Comparison of ENCODE assay signal across 17 cellular contexts in genomic region chr11:130037881-130038601, GRCh38. TPM values are rescaled to one million over a fixed set of nuclear protein-coding genes. Genes with fewer than 3 reads are reported as not detected.
DNase-seq lines count a peak whose midpoint lies in the region; ATAC-seq and TF ChIP-seq lines count a peak whose summit lies in the region.
"Had no signal": no experiment of that assay in that cellular context is flagged by ENCODE, and none has a peak within 500 bp of the region (broad histone marks: within the 10 kb centered on the region; RNA-seq: fewer than 3 reads in every experiment).

No MANE protein-coding gene starts in this region.

- H3K4me1 ChIP-seq in breast epithelium, result no peaks in the 10 kb centered on the region
- H3K4me1 ChIP-seq in RWPE2 (ENCODE audit: insufficient read depth, poor library complexity, severe bottlenecking), result peaks cover 30% of the 10 kb centered on the region
- peaks cover 16% of the 10 kb centered on the region for H3K4me1 ChIP-seq in smooth muscle cell (ENCODE audit: low read depth)
- H3K4me1 ChIP-seq: parathyroid adenoma had no signal

- no TSS peak for BruUV-seq in MCF 10A (replicated peaks; lab: Mats Ljungman, UMichigan)

- H4K20me1 ChIP-seq in smooth muscle cell (ENCODE audit: low read depth), result no peaks in the 10 kb centered on the region

- no peak for TF ChIP-seq CTCF in MCF 10A (IDR thresholded peaks at IDR 0.05; ENCODE audit: unreplicated experiment)
- TF ChIP-seq CTCF in breast epithelium (IDR thresholded peaks at IDR 0.05), result no peak
- peak; percentile 8 for TF ChIP-seq CTCF in RWPE2 (IDR thresholded peaks at IDR 0.05; ENCODE audit: poor library complexity, severe bottlenecking)
- TF ChIP-seq CTCF in fibroblast of mammary gland (conservative IDR thresholded peaks at IDR 0.05; ENCODE audit: control insufficient read depth, insufficient read depth, low read depth, low read length), result no peak
- no peak for TF ChIP-seq CTCF in smooth muscle cell (IDR thresholded peaks at IDR 0.05; ENCODE audit: borderline replicate concordance, insufficient read depth, poor library complexity, severe bottlenecking)

- no peak overlapping the region for H3K4me3 Mint-ChIP-seq in MCF 10A (ENCODE audit: unreplicated experiment)
- H3K4me3 Mint-ChIP-seq: memory B cell had no signal

- DNase-seq in MCF 10A (ENCODE audit: unreplicated experiment) (peak; percentile 55), breast epithelium (ENCODE audit: low spot score in 2 of 2) (no peak), RWPE2 (ENCODE audit: low spot score) (no peak), fibroblast of mammary gland (ENCODE audit: low read depth) (peak; percentile 34), smooth muscle cell (lab: John Stamatoyannopoulos, UW; ENCODE audit: unreplicated experiment) (no peak), NCI-H748 (lab: John Stamatoyannopoulos, UW; ENCODE audit: unreplicated experiment) (no peak)
- DNase-seq: DMS153; effector CD8-positive, alpha-beta T cell; heart left ventricle; MM.1S had no signal

- H3K36me3 Mint-ChIP-seq in MCF 10A (ENCODE audit: insufficient read depth, unreplicated experiment), result no peaks in the 10 kb centered on the region
- H3K36me3 Mint-ChIP-seq: memory B cell had no signal

- ATAC-seq in RWPE2 (ENCODE audit: low read depth) (peak; percentile 48), GM21529 (IDR thresholded peaks at IDR 0.05; ENCODE audit: unreplicated experiment) (no peak), GM19395 (IDR thresholded peaks at IDR 0.05; ENCODE audit: unreplicated experiment) (no peak)
- ATAC-seq: Right ventricle myocardium inferior had no signal

- H3K36me3 ChIP-seq in breast epithelium, result no peaks in the 10 kb centered on the region
- no peaks in the 10 kb centered on the region for H3K36me3 ChIP-seq in RWPE2 (ENCODE audit: low read depth)
- no peaks in the 10 kb centered on the region for H3K36me3 ChIP-seq in smooth muscle cell (ENCODE audit: low read depth)
- H3K36me3 ChIP-seq: heart left ventricle had no signal

- H3K4me2 ChIP-seq in smooth muscle cell, result peak overlapping the region; percentile 37
- H3K4me2 ChIP-seq: A549 had no signal

- TF ChIP-seq POLR2A in breast epithelium (IDR thresholded peaks at IDR 0.05), result no peak

- POLR2A ChIA-PET in MCF 10A (lab: Yijun Ruan, JAX), result interaction anchor here (0.6 to 7.3 kb wide), 9 partner anchors 10 to 173 kb away, joined by 3 to 48 read pairs (median 4); partner anchors contain the start of genes APLP2 and PRDM10

- H3K4me3 ChIP-seq in breast epithelium (no peak overlapping the region), RWPE2 (ENCODE audit: severe bottlenecking) (no peak overlapping the region), fibroblast of mammary gland (ENCODE audit: control insufficient read depth, low read depth, low read length) (no peak overlapping the region), smooth muscle cell (no peak overlapping the region)
- H3K4me3 ChIP-seq: A549, heart left ventricle had no signal

- 67% methylated on average over 7 of the region's 7 CpGs for WGBS in smooth muscle cell (ENCODE audit: low lambda C conversion rate)

- H3K27me3 ChIP-seq in breast epithelium (no peaks in the 10 kb centered on the region), RWPE2 (ENCODE audit: insufficient read depth, poor library complexity, severe bottlenecking) (no peaks in the 10 kb centered on the region), smooth muscle cell (ENCODE audit: low read depth) (no peaks in the 10 kb centered on the region)
- H3K27me3 ChIP-seq: heart left ventricle had no signal

- no peaks in the 10 kb centered on the region for H3K27me3 Mint-ChIP-seq in MCF 10A (ENCODE audit: insufficient read depth, unreplicated experiment)

- H3K27ac ChIP-seq in breast epithelium (no peak overlapping the region), RWPE2 (ENCODE audit: poor library complexity, severe bottlenecking) (peak overlapping the region; percentile 94), smooth muscle cell (ENCODE audit: low read depth) (peak overlapping the region; percentile 71)
- H3K27ac ChIP-seq: A549, heart left ventricle, parathyroid adenoma, VCaP had no signal

- peaks cover 16% of the 10 kb centered on the region for H3K4me1 Mint-ChIP-seq in MCF 10A (ENCODE audit: insufficient read depth, unreplicated experiment)

- no peaks in the 10 kb centered on the region for H3K9me3 Mint-ChIP-seq in MCF 10A (ENCODE audit: unreplicated experiment)
- H3K9me3 Mint-ChIP-seq: memory B cell had no signal

- no peaks in the 10 kb centered on the region for H3F3A ChIP-seq in smooth muscle cell (ENCODE audit: low read depth)

- intact Hi-C loops in MCF 10A (cut with micrococcal nuclease) (loop anchor here (1.0 kb wide), 2 partner anchors 31 to 35 kb away; partner anchors contain the start of gene APLP2), breast epithelium (cut with DNase I; ENCODE audit: low total_unique reads) (no loop called here)

- no peak overlapping the region for H3K9ac ChIP-seq in smooth muscle cell (ENCODE audit: low read depth)
- H3K9ac ChIP-seq: parathyroid adenoma had no signal

- H3K79me2 ChIP-seq in smooth muscle cell (ENCODE audit: low read depth), result no peaks in the 10 kb centered on the region
- H3K79me2 ChIP-seq: parathyroid adenoma had no signal

- CTCF ChIA-PET in MCF 10A (lab: Yijun Ruan, JAX), result interaction anchor here (0.6 to 1.6 kb wide), 4 partner anchors 10 to 94 kb away, joined by 3 to 4 read pairs (median 3); no protein-coding TSS in a partner anchor

- no peaks in the 10 kb centered on the region for H3K9me3 ChIP-seq in breast epithelium
- H3K9me3 ChIP-seq in RWPE2 (ENCODE audit: severe bottlenecking), result no peaks in the 10 kb centered on the region
- no peaks in the 10 kb centered on the region for H3K9me3 ChIP-seq in smooth muscle cell (replicated peaks; ENCODE audit: low read depth)
- H3K9me3 ChIP-seq: A549, heart left ventricle had no signal

- no peak overlapping the region for H2AFZ ChIP-seq in smooth muscle cell (ENCODE audit: low read depth)
- H2AFZ ChIP-seq: parathyroid adenoma had no signal

- H3K27ac Mint-ChIP-seq in MCF 10A (ENCODE audit: low read depth, unreplicated experiment), result peak overlapping the region; percentile 3
- H3K27ac Mint-ChIP-seq: memory B cell had no signal

RNA-seq across cellular contexts. Expression of gene APLP2, which starts 31.7 kb away (rescaled TPM):
- total RNA-seq in MCF 10A (2022) (317 and 368 TPM in 2 replicates), breast epithelium (100 to 1,000 TPM; 305 to 560 (median 418) TPM), smooth muscle cell (146 and 161 TPM in 2 replicates)
- polyA plus RNA-seq in smooth muscle cell, result 121 and 176 TPM in 2 replicates

RNA-seq across cellular contexts. Expression of gene PRDM10, which starts 35.4 kb away (rescaled TPM):
- 5.1 and 5.6 TPM in 2 replicates for total RNA-seq in MCF 10A (2022)
- total RNA-seq in breast epithelium, result 10 to 100 TPM in 2 of 3 donors, 1 to 10 TPM in 1; 4.5 to 15.2 (median 10.8) TPM
- 12.2 and 14.2 TPM in 2 replicates for total RNA-seq in smooth muscle cell
- polyA plus RNA-seq in smooth muscle cell, result 3.7 and 7.2 TPM in 2 replicates

Comparison
In these comparisons a context has a peak if more than half of its experiments do, and no peak if none do; other contexts are left out.
1. DNase-seq: peak in MCF 10A (single experiment) and fibroblast of mammary gland (single experiment); none in breast epithelium (0 of 2), RWPE2 (single experiment), smooth muscle cell (single experiment) and NCI-H748 (single experiment).
2. H3K27ac ChIP-seq: peak in RWPE2 (single experiment) and smooth muscle cell (single experiment); none in breast epithelium (0 of 2).